Comparison of ENCODE assay signal across 17 cellular contexts in genomic region chr17:51748749-51749604, GRCh38.
"Had no signal": no experiment of that assay in that cellular context is flagged by ENCODE, and none has a peak within 500 bp of the region (broad histone marks: within the 10 kb centered on the region; RNA-seq: fewer than 3 reads in every experiment).

No MANE protein-coding gene starts in this region.

- H3K4me3 Mint-ChIP-seq: activated CD8-positive, alpha-beta T cell treated with anti-CD3 and anti-CD28 coated beads for 36 hours; activated T-helper 1 cell treated with anti-CD3 and anti-CD28 coated beads, Interleukin-12 subunit alpha, Interleukin-12 subunit beta, Interleukin-2, Interleukin-4 antibody, amounts not matched to agents 30 ng/mL and 10 ng/mL and 1 ng/mL, durations not matched to agents 14 hours and 24 hours and 36 hours; dendritic cell treated with granulocyte-macrophage colony-stimulating factor and Interleukin-4, amounts not matched to agents 40 ng/mL and 50 ng/mL, for 4 days; nephron progenitor cell had no signal

- H3K27me3 Mint-ChIP-seq: dendritic cell treated with granulocyte-macrophage colony-stimulating factor and Interleukin-4, amounts not matched to agents 40 ng/mL and 50 ng/mL, for 4 days had no signal

- H3K4me3 ChIP-seq: ascending aorta, esophagus squamous epithelium, left lung, SK-N-MC, tibial nerve had no signal

- H3K36me3 ChIP-seq: ascending aorta, esophagus squamous epithelium, left lung, tibial nerve, WERI-Rb-1 had no signal

- H3K27me3 ChIP-seq: ascending aorta, esophagus squamous epithelium, left lung, tibial nerve had no signal

- H3K27ac ChIP-seq: ascending aorta, esophagus squamous epithelium, left lung, SK-N-MC, tibial nerve, WERI-Rb-1 had no signal

- DNase-seq: activated CD4-positive, alpha-beta T cell treated with anti-CD3 and anti-CD28 coated beads for 4 hours; activated CD8-positive, alpha-beta memory T cell treated with anti-CD3 and anti-CD28 coated beads, Interleukin-2, amount 50 U/mL, for 4 hours; activated CD8-positive, alpha-beta T cell treated with anti-CD3 and anti-CD28 coated beads for 36 hours; effector CD8-positive, alpha-beta T cell; esophagus squamous epithelium; left lung; nephron progenitor cell; stimulated activated CD4-positive, alpha-beta T cell treated with anti-CD3 and anti-CD28 coated beads, Interleukin-1b, Interleukin-23, amount 100 ng/mL, for 48 hours; stimulated activated CD8-positive, alpha-beta memory T cell treated with anti-CD3 and anti-CD28 coated beads, Interleukin-4, amount 100 ng/mL, for 48 hours; stimulated activated naive CD4-positive, alpha-beta T cell; substantia nigra; WERI-Rb-1 had no signal

- H3K27ac Mint-ChIP-seq: activated CD8-positive, alpha-beta T cell treated with anti-CD3 and anti-CD28 coated beads for 36 hours; activated T-helper 1 cell treated with anti-CD3 and anti-CD28 coated beads, Interleukin-12 subunit alpha, Interleukin-12 subunit beta, Interleukin-2, Interleukin-4 antibody, amounts not matched to agents 30 ng/mL and 10 ng/mL and 1 ng/mL, durations not matched to agents 14 hours and 24 hours and 36 hours; dendritic cell treated with granulocyte-macrophage colony-stimulating factor and Interleukin-4, amounts not matched to agents 40 ng/mL and 50 ng/mL, for 4 days; nephron progenitor cell had no signal

- H3K4me1 ChIP-seq: ascending aorta, esophagus squamous epithelium, left lung, tibial nerve had no signal

- ATAC-seq: activated CD8-positive, alpha-beta T cell treated with anti-CD3 and anti-CD28 coated beads for 36 hours; left lung had no signal

- H3K9me3 ChIP-seq: ascending aorta, esophagus squamous epithelium, left lung, tibial nerve had no signal

- H3K9me3 Mint-ChIP-seq: activated CD8-positive, alpha-beta T cell treated with anti-CD3 and anti-CD28 coated beads for 36 hours; activated T-helper 1 cell treated with anti-CD3 and anti-CD28 coated beads, Interleukin-12 subunit alpha, Interleukin-12 subunit beta, Interleukin-2, Interleukin-4 antibody, amounts not matched to agents 30 ng/mL and 10 ng/mL and 1 ng/mL, durations not matched to agents 14 hours and 24 hours and 36 hours; dendritic cell treated with granulocyte-macrophage colony-stimulating factor and Interleukin-4, amounts not matched to agents 40 ng/mL and 50 ng/mL, for 4 days; nephron progenitor cell had no signal
